19 cellular contexts compared by ENCODE assay signal in genomic region chr4:41396869-41397268, GRCh38.
"Had no signal": no experiment of that assay in that cellular context is flagged by ENCODE, and none has a peak within 500 bp of the region (broad histone marks: within the 10 kb centered on the region; RNA-seq: fewer than 3 reads in every experiment).

No MANE protein-coding gene starts in this region.

- ATAC-seq: activated CD4-positive, CD25-positive, alpha-beta regulatory T cell treated with anti-CD3 and anti-CD28 coated beads, Interleukin-2, amount 50 U/mL, for 24 hours; activated CD8-positive, alpha-beta T cell treated with anti-CD3 and anti-CD28 coated beads, Interleukin-2, amount 10 ng/mL, durations not matched to agents 7 days and 5 days; body of pancreas had no signal

- H3K4me3 ChIP-seq: ascending aorta, body of pancreas, SJSA1 had no signal

- H3K36me3 Mint-ChIP-seq: activated naive CD4-positive, alpha-beta T cell treated with anti-CD3 and anti-CD28 coated beads, Interleukin-2, amount 50 U/mL, for 24 hours had no signal

- H3K27me3 ChIP-seq: ascending aorta, body of pancreas, SJSA1 had no signal

- H3K4me1 ChIP-seq: body of pancreas, SJSA1 had no signal

- H3K27ac Mint-ChIP-seq: activated CD8-positive, alpha-beta T cell treated with anti-CD3 and anti-CD28 coated beads, Interleukin-2, amount 10 ng/mL, durations not matched to agents 7 days and 5 days; activated naive CD4-positive, alpha-beta T cell treated with anti-CD3 and anti-CD28 coated beads, Interleukin-2, amount 50 U/mL, for 24 hours; T-helper 1 cell treated with Interleukin-12 subunit alpha and Interleukin-12 subunit beta and Interleukin-4 antibody, amounts not matched to agents 30 μg/mL and 1 μg/mL, for 36 hours had no signal

- H3K9me3 ChIP-seq: ascending aorta, body of pancreas, SJSA1 had no signal

- H3K27ac ChIP-seq: ascending aorta, body of pancreas, SJSA1 had no signal

- DNase-seq: activated CD4-positive, alpha-beta T cell treated with anti-CD3 and anti-CD28 coated beads for 4 hours; activated CD8-positive, alpha-beta memory T cell treated with anti-CD3 and anti-CD28 coated beads, Interleukin-2, amount 50 U/mL, for 48 hours; activated CD8-positive, alpha-beta T cell treated with anti-CD3 and anti-CD28 coated beads, Interleukin-2, amount 10 ng/mL, durations not matched to agents 7 days and 5 days; activated T-cell treated with anti-CD3 and anti-CD28 coated beads, Interleukin-2, amount 50 U/mL, for 1 hour; body of pancreas; MM.1S; NCI-H1105; NCI-H1436 treated with DMSO at 0.1 percent for 48 hours; NCI-H187; NCI-H2081; NCI-H510A treated with DMSO at 0.1 percent for 48 hours; SHP77 had no signal

- H3K4me1 Mint-ChIP-seq: activated naive CD4-positive, alpha-beta T cell treated with anti-CD3 and anti-CD28 coated beads, Interleukin-2, amount 50 U/mL, for 24 hours had no signal

- FAIRE-seq: bronchial epithelial cell, RCC 7860 had no signal

- H3K4me3 Mint-ChIP-seq: activated CD8-positive, alpha-beta T cell treated with anti-CD3 and anti-CD28 coated beads, Interleukin-2, amount 10 ng/mL, durations not matched to agents 7 days and 5 days; activated naive CD4-positive, alpha-beta T cell treated with anti-CD3 and anti-CD28 coated beads, Interleukin-2, amount 50 U/mL, for 24 hours; T-helper 1 cell treated with Interleukin-12 subunit alpha and Interleukin-12 subunit beta and Interleukin-4 antibody, amounts not matched to agents 30 μg/mL and 1 μg/mL, for 36 hours had no signal

- H3K9me3 Mint-ChIP-seq: activated naive CD4-positive, alpha-beta T cell treated with anti-CD3 and anti-CD28 coated beads, Interleukin-2, amount 50 U/mL, for 24 hours; T-helper 1 cell treated with Interleukin-12 subunit alpha and Interleukin-12 subunit beta and Interleukin-4 antibody, amounts not matched to agents 30 μg/mL and 1 μg/mL, for 36 hours had no signal

- H3K36me3 ChIP-seq: ascending aorta, SJSA1 had no signal
